Comparison of ENCODE assay signal across 22 cellular contexts in the genomic region with DNA sequence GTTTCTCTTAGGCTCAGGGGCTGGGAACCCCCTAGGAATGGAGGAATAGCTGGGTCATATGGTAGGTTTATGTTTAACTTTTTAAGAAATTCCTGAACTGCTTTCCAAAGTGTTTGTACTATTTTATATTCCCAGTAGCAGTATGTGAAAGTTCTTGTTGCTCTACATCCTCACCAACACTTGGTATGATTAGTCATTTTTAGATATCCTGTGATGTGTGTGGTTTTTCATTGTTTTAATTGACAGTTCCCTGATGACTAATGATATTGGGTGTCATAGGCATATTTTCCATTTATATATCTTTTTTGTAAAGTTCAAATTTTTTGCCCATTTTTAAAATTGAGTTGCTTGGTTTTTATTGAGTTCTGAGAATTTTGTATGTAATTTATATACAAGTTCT.
DNase-seq lines count a peak whose midpoint lies in the region; ATAC-seq, FAIRE-seq and TF ChIP-seq lines count a peak whose summit lies in the region.
"Had no signal": no experiment of that assay in that cellular context is flagged by ENCODE, and none has a peak within 500 bp of the region (broad histone marks: within the 10 kb centered on the region; RNA-seq: fewer than 3 reads in every experiment).

No MANE protein-coding gene starts in this region.

- H3K9me3 Mint-ChIP-seq in activated T-cell treated with anti-CD3 and anti-CD28 coated beads, Interleukin-2, amount 50 U/mL, for 24 hours: peaks cover 18% of the 10 kb centered on the region
- no peaks in the 10 kb centered on the region for H3K9me3 Mint-ChIP-seq in activated T-helper 17 cell treated with anti-CD3 and anti-CD28 coated beads, Interleukin-2, amount 50 U/mL, for 72 hours

- DNase-seq in activated T-cell treated with anti-CD3 and anti-CD28 coated beads, Interleukin-2, amount 50 U/mL, for 24 hours: no peak
- no peak for DNase-seq in activated T-cell treated with anti-CD3 and anti-CD28 coated beads for 4 hours
- DNase-seq in HPDE6-E6E7 (ENCODE audit: extremely low spot score): no peak
- DNase-seq in lower lobe of right lung: no peak
- no peak for DNase-seq in effector CD8-positive, alpha-beta T cell (lab: John Stamatoyannopoulos, UW)
- DNase-seq: Caco-2; CD4-positive, alpha-beta T cell; GF-D8; GM23248; KG1; NCI-H1105 treated with DMSO at 0.1 percent for 48 hours; NCI-H1694; NCI-H2081 treated with DMSO at 0.1 percent for 48 hours; Peyer's patch had no signal

- intact Hi-C loops in lower lobe of right lung (cut with DNase I): no loop called here

- H3K4me3 ChIP-seq in HEK293 (ENCODE audit: low read depth, low read length) (no peak overlapping the region), lower lobe of right lung (no peak overlapping the region)
- H3K4me3 ChIP-seq: A549, GM23248, HAP-1, Peyer's patch had no signal

- H3K27me3 ChIP-seq in lower lobe of right lung (ENCODE audit: low read depth): no peaks in the 10 kb centered on the region
- H3K27me3 ChIP-seq: Peyer's patch had no signal

- ATAC-seq in activated T-helper 17 cell treated with anti-CD3 and anti-CD28 coated beads, Interleukin-2, amount 50 U/mL, for 72 hours (replicated peaks): peak; percentile 69
- no peak for ATAC-seq in lower lobe of right lung
- ATAC-seq: A549, HepG2, Right ventricle myocardium inferior had no signal

- peak overlapping the region; percentile 91 for H3K27ac Mint-ChIP-seq in activated T-cell treated with anti-CD3 and anti-CD28 coated beads, Interleukin-2, amount 50 U/mL, for 24 hours
- peak overlapping the region; percentile 76 for H3K27ac Mint-ChIP-seq in activated T-helper 17 cell treated with anti-CD3 and anti-CD28 coated beads, Interleukin-2, amount 50 U/mL, for 72 hours
- H3K27ac Mint-ChIP-seq: CD4-positive, alpha-beta T cell had no signal

- peak; percentile 81 for FAIRE-seq in islet of Langerhans (lab: Jason Lieb, UNC)
- FAIRE-seq: A549, GM19239, HepG2 had no signal

- H3K36me3 ChIP-seq in HEK293 (ENCODE audit: control insufficient read depth in 2 of 2, insufficient read depth in 1 of 2, low read length in 2 of 2): no peaks in the 10 kb centered on the region
- no peaks in the 10 kb centered on the region for H3K36me3 ChIP-seq in lower lobe of right lung
- H3K36me3 ChIP-seq: HAP-1, Peyer's patch had no signal

- H3K4me1 ChIP-seq in HEK293 (ENCODE audit: control insufficient read depth, insufficient read depth, low read length) (no peaks in the 10 kb centered on the region), lower lobe of right lung (no peaks in the 10 kb centered on the region)
- H3K4me1 ChIP-seq: A549, Caco-2, HAP-1, Peyer's patch had no signal

- TF ChIP-seq CTCF in HEK293 (tag by site-specific recombination; IDR thresholded peaks at IDR 0.05) (no peak), lower lobe of right lung (IDR thresholded peaks at IDR 0.05) (no peak)

- H3K9me3 ChIP-seq in HEK293 (ENCODE audit: control insufficient read depth, insufficient read depth, low read depth, low read length): no peaks in the 10 kb centered on the region
- H3K9me3 ChIP-seq in lower lobe of right lung: peaks cover 5% of the 10 kb centered on the region
- H3K9me3 ChIP-seq: A549, HAP-1 had no signal

- H3K36me3 Mint-ChIP-seq in activated T-cell treated with anti-CD3 and anti-CD28 coated beads, Interleukin-2, amount 50 U/mL, for 24 hours (ENCODE audit: low read depth): peaks cover 26% of the 10 kb centered on the region
- no peaks in the 10 kb centered on the region for H3K36me3 Mint-ChIP-seq in activated T-helper 17 cell treated with anti-CD3 and anti-CD28 coated beads, Interleukin-2, amount 50 U/mL, for 72 hours (ENCODE audit: low read depth)

- POLR2A ChIA-PET in HEK293 (lab: Yijun Ruan, JAX): no interaction called here

- H3K27ac ChIP-seq in HEK293 (ENCODE audit: extremely low read depth, low read depth, low read length) (no peak overlapping the region), lower lobe of right lung (no peak overlapping the region)
- H3K27ac ChIP-seq: A549, GM23248, Peyer's patch had no signal

- peaks cover 52% of the 10 kb centered on the region for H3K4me1 Mint-ChIP-seq in activated T-cell treated with anti-CD3 and anti-CD28 coated beads, Interleukin-2, amount 50 U/mL, for 24 hours (ENCODE audit: low read depth)
- H3K4me1 Mint-ChIP-seq in activated T-helper 17 cell treated with anti-CD3 and anti-CD28 coated beads, Interleukin-2, amount 50 U/mL, for 72 hours: peaks cover 10% of the 10 kb centered on the region

- H3K27me3 Mint-ChIP-seq in activated T-cell treated with anti-CD3 and anti-CD28 coated beads, Interleukin-2, amount 50 U/mL, for 24 hours: peaks cover 3% of the 10 kb centered on the region
- no peaks in the 10 kb centered on the region for H3K27me3 Mint-ChIP-seq in activated T-helper 17 cell treated with anti-CD3 and anti-CD28 coated beads, Interleukin-2, amount 50 U/mL, for 72 hours
- H3K27me3 Mint-ChIP-seq: CD4-positive, alpha-beta T cell had no signal

- no peak overlapping the region for H3K4me3 Mint-ChIP-seq in activated T-cell treated with anti-CD3 and anti-CD28 coated beads, Interleukin-2, amount 50 U/mL, for 24 hours
- H3K4me3 Mint-ChIP-seq in activated T-helper 17 cell treated with anti-CD3 and anti-CD28 coated beads, Interleukin-2, amount 50 U/mL, for 72 hours: no peak overlapping the region
- H3K4me3 Mint-ChIP-seq: CD4-positive, alpha-beta T cell had no signal

- CTCF ChIA-PET in HEK293 (lab: Yijun Ruan, JAX): interaction anchor here (0.6 kb wide), 1 partner anchor 102 kb away, joined by 3 read pairs; no protein-coding TSS in a partner anchor

TF ChIP-seq in HEK293, 187 proteins besides CTCF, POLR2A, EP300 and RAD21:
- TF ChIP-seq ZNF184 (tag by site-specific recombination; IDR thresholded peaks at IDR 0.05) (peak; percentile 95), ZNF324 (tag by site-specific recombination; IDR thresholded peaks at IDR 0.05) (no peak)
